In genomic region chr1:220012259-220012658, GRCh38 we compare ENCODE assay signal across 1 cellular context.
TF ChIP-seq lines count a peak whose summit lies in the region.

No MANE protein-coding gene starts in this region.

TF ChIP-seq in SK-N-SH treated with all-trans-retinoic acid at 6 μM for 48 hours, 23 proteins besides CTCF, POLR2A, EP300 and RAD21 (continued from another document):
- no peak for TF ChIP-seq PATZ1 (CRISPR knock-in tag; IDR thresholded peaks at IDR 0.05; ENCODE audit: borderline replicate concordance)
- no peak for TF ChIP-seq TCF4 (CRISPR knock-in tag; IDR thresholded peaks at IDR 0.05; ENCODE audit: borderline replicate concordance)
- TF ChIP-seq ZFP30 (CRISPR knock-in tag; IDR thresholded peaks at IDR 0.05) = no peak
- no peak for TF ChIP-seq RARB (CRISPR knock-in tag; IDR thresholded peaks at IDR 0.05)
- TF ChIP-seq ESRRG (CRISPR knock-in tag; IDR thresholded peaks at IDR 0.05) = no peak
